Comparison of ENCODE assay signal across 1 cellular context in the genomic region with DNA sequence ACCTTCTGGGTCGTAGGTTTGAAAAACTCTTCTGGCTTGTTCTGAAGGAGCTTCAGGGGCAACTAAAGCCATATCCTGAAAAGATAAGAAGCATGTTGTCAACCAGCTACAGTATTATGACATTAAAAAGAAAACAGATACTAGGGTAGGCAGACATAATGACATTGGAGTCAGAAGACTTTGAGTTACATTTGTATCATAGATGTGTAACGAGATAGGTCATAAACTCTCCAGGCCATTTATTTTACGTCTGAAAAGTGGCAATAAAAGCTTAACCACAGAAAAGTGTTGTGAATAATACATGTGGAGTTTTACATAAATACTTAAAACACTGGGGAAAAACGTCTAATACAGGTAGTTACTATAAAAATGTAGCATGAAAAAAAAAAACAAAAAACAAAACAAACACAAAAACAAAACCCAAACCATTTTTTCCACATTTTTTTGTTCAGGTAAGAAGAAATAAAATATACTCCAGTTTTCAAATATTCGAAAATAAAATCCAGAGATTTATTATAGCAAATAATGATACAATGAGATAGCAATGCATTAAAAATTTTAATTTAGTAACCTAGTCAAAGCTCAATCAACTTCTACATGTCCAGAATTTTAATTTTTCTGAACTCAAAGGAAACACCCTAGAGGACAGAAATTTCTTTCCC.
TF ChIP-seq lines count a peak whose summit lies in the region.

No MANE protein-coding gene starts in this region.

TF ChIP-seq in HEK293, 187 proteins besides CTCF, POLR2A, EP300 and RAD21 (continued from another document and continues in another):
- TF ChIP-seq ZSCAN23 (tag by site-specific recombination; IDR thresholded peaks at IDR 0.05) (peak; percentile 83; the same call in 1 of the 2 replicates), ZNF837 (tag by site-specific recombination; IDR thresholded peaks at IDR 0.05) (peak; percentile 49; the same call in 1 of the 2 replicates), ZNF600 (tag by site-specific recombination; IDR thresholded peaks at IDR 0.05) (peak; percentile 54; the same call in 1 of the 2 replicates), ZNF629 (tag by site-specific recombination; IDR thresholded peaks at IDR 0.05) (peak; percentile 94), ZFP69B (tag by site-specific recombination; IDR thresholded peaks at IDR 0.05) (0 out of 2 replicates have a peak, but pooled peaks have one; percentile 43), ZBTB20 (tag by site-specific recombination; IDR thresholded peaks at IDR 0.05) (0 out of 2 replicates have a peak, but pooled peaks have one; percentile 25), ZNF768 (tag by site-specific recombination; IDR thresholded peaks at IDR 0.05) (no peak), ZNF24 (tag by site-specific recombination; IDR thresholded peaks at IDR 0.05) (peak; percentile 89), WT1 (tag by site-specific recombination; IDR thresholded peaks at IDR 0.05) (peak; percentile 92), ZNF701 (tag by site-specific recombination; IDR thresholded peaks at IDR 0.05) (no peak), ZNF10 (tag by site-specific recombination; IDR thresholded peaks at IDR 0.05) (peak; percentile 67; the same call in 1 of the 2 replicates), TRIM28 (IDR thresholded peaks at IDR 0.05; ENCODE audit: borderline replicate concordance, low read length) (peak; percentile 49; the same call in 1 of the 2 replicates), ZNF843 (tag by site-specific recombination; IDR thresholded peaks at IDR 0.05) (peak; percentile 99), ZXDB (tag by site-specific recombination; IDR thresholded peaks at IDR 0.05) (peak; percentile 97), ZBTB8A (tag by site-specific recombination; IDR thresholded peaks at IDR 0.05) (peak; percentile 42), INSM2 (tag by site-specific recombination; IDR thresholded peaks at IDR 0.05) (peak; percentile 94), IKZF3 (tag by site-specific recombination; IDR thresholded peaks at IDR 0.05) (peak; percentile 94), FEZF1 (tag by site-specific recombination; IDR thresholded peaks at IDR 0.05) (peak; percentile 98), ZNF140 (tag by site-specific recombination; IDR thresholded peaks at IDR 0.05) (no peak), ZNF302 (tag by site-specific recombination; IDR thresholded peaks at IDR 0.05; ENCODE audit: low read depth) (no peak), ZNF132 (tag by site-specific recombination; IDR thresholded peaks at IDR 0.05; ENCODE audit: borderline replicate concordance) (no peak), ZNF449 (tag by site-specific recombination; IDR thresholded peaks at IDR 0.05) (peak; percentile 65), HIC1 (tag by site-specific recombination; IDR thresholded peaks at IDR 0.05) (peak; percentile 94), ZNF221 (tag by site-specific recombination; IDR thresholded peaks at IDR 0.05; ENCODE audit: borderline replicate concordance) (no peak), GLIS1 (tag by site-specific recombination; IDR thresholded peaks at IDR 0.05) (peak; percentile 30), ZBTB49 (tag by site-specific recombination; IDR thresholded peaks at IDR 0.05; ENCODE audit: low read depth) (no peak), BCL11B (tag by site-specific recombination; IDR thresholded peaks at IDR 0.05; ENCODE audit: low read depth) (peak; percentile 72; the same call in 1 of the 2 replicates), KLF10 (tag by site-specific recombination; IDR thresholded peaks at IDR 0.05) (0 out of 2 replicates have a peak, but pooled peaks have one; percentile 42), ZBTB17 (tag by site-specific recombination; IDR thresholded peaks at IDR 0.05) (peak; percentile 76), ZBTB21 (tag by site-specific recombination; IDR thresholded peaks at IDR 0.05) (peak; percentile 59)
- TF ChIP-seq, protein P1, sequence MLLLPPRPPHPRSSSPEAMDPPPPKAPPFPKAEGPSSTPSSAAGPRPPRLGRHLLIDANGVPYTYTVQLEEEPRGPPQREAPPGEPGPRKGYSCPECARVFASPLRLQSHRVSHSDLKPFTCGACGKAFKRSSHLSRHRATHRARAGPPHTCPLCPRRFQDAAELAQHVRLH (tag by site-specific recombination; IDR thresholded peaks at IDR 0.05), result peak; percentile 99
- TF ChIP-seq, protein P2, sequence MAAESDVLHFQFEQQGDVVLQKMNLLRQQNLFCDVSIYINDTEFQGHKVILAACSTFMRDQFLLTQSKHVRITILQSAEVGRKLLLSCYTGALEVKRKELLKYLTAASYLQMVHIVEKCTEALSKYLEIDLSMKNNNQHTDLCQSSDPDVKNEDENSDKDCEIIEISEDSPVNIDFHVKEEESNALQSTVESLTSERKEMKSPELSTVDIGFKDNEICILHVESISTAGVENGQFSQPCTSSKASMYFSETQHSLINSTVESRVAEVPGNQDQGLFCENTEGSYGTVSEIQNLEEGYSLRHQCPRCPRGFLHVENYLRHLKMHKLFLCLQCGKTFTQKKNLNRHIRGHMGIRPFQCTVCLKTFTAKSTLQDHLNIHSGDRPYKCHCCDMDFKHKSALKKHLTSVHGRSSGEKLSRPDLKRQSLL (tag by site-specific recombination; IDR thresholded peaks at IDR 0.05), result 0 out of 2 replicates have a peak, but pooled peaks have one; percentile 16
- TF ChIP-seq, protein P3, sequence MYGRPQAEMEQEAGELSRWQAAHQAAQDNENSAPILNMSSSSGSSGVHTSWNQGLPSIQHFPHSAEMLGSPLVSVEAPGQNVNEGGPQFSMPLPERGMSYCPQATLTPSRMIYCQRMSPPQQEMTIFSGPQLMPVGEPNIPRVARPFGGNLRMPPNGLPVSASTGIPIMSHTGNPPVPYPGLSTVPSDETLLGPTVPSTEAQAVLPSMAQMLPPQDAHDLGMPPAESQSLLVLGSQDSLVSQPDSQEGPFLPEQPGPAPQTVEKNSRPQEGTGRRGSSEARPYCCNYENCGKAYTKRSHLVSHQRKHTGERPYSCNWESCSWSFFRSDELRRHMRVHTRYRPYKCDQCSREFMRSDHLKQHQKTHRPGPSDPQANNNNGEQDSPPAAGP (tag by site-specific recombination; IDR thresholded peaks at IDR 0.05), result no peak
- TF ChIP-seq, protein P4, sequence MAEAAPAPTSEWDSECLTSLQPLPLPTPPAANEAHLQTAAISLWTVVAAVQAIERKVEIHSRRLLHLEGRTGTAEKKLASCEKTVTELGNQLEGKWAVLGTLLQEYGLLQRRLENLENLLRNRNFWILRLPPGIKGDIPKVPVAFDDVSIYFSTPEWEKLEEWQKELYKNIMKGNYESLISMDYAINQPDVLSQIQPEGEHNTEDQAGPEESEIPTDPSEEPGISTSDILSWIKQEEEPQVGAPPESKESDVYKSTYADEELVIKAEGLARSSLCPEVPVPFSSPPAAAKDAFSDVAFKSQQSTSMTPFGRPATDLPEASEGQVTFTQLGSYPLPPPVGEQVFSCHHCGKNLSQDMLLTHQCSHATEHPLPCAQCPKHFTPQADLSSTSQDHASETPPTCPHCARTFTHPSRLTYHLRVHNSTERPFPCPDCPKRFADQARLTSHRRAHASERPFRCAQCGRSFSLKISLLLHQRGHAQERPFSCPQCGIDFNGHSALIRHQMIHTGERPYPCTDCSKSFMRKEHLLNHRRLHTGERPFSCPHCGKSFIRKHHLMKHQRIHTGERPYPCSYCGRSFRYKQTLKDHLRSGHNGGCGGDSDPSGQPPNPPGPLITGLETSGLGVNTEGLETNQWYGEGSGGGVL (tag by site-specific recombination; IDR thresholded peaks at IDR 0.05), result peak; percentile 19; the same call in 1 of the 2 replicates
- TF ChIP-seq, protein P5, sequence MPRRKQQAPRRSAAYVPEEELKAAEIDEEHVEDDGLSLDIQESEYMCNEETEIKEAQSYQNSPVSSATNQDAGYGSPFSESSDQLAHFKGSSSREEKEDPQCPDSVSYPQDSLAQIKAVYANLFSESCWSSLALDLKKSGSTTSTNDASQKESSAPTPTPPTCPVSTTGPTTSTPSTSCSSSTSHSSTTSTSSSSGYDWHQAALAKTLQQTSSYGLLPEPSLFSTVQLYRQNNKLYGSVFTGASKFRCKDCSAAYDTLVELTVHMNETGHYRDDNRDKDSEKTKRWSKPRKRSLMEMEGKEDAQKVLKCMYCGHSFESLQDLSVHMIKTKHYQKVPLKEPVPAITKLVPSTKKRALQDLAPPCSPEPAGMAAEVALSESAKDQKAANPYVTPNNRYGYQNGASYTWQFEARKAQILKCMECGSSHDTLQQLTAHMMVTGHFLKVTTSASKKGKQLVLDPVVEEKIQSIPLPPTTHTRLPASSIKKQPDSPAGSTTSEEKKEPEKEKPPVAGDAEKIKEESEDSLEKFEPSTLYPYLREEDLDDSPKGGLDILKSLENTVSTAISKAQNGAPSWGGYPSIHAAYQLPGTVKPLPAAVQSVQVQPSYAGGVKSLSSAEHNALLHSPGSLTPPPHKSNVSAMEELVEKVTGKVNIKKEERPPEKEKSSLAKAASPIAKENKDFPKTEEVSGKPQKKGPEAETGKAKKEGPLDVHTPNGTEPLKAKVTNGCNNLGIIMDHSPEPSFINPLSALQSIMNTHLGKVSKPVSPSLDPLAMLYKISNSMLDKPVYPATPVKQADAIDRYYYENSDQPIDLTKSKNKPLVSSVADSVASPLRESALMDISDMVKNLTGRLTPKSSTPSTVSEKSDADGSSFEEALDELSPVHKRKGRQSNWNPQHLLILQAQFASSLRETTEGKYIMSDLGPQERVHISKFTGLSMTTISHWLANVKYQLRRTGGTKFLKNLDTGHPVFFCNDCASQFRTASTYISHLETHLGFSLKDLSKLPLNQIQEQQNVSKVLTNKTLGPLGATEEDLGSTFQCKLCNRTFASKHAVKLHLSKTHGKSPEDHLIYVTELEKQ (tag by site-specific recombination; IDR thresholded peaks at IDR 0.05; ENCODE audit: borderline replicate concordance), result peak; percentile 98
